In genomic region chr15:90994417-90995311, GRCh38 we compare ENCODE assay signal across 8 cellular contexts. TPM values are rescaled to one million over a fixed set of nuclear protein-coding genes. Genes with fewer than 3 reads are reported as not detected.
DNase-seq lines count a peak whose midpoint lies in the region; FAIRE-seq and TF ChIP-seq lines count a peak whose summit lies in the region.

A gene with protein sequence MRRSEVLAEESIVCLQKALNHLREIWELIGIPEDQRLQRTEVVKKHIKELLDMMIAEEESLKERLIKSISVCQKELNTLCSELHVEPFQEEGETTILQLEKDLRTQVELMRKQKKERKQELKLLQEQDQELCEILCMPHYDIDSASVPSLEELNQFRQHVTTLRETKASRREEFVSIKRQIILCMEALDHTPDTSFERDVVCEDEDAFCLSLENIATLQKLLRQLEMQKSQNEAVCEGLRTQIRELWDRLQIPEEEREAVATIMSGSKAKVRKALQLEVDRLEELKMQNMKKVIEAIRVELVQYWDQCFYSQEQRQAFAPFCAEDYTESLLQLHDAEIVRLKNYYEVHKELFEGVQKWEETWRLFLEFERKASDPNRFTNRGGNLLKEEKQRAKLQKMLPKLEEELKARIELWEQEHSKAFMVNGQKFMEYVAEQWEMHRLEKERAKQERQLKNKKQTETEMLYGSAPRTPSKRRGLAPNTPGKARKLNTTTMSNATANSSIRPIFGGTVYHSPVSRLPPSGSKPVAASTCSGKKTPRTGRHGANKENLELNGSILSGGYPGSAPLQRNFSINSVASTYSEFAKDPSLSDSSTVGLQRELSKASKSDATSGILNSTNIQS (minus strand): TSS chr15:90994535. CDS start chr15:90994417, 118 bp downstream.

- no peaks in the 10 kb centered on the region for H3K27me3 Mint-ChIP-seq in activated naive CD4-positive, alpha-beta T cell treated with anti-CD3 and anti-CD28 coated beads for 36 hours (ENCODE audit: low read depth)

- CTCF ChIA-PET in activated naive CD4-positive, alpha-beta T cell treated with anti-CD3 and anti-CD28 coated beads for 36 hours (lab: Charles Lee): interaction anchor here (0.6 to 1.0 kb wide), 3 partner anchors 37 to 252 kb away, joined by 3 to 4 read pairs (median 3); no protein-coding TSS in a partner anchor

- H3K27ac ChIP-seq in neutrophil: peak within 1 kb of the TSS; percentile 65

- H3K4me1 Mint-ChIP-seq in activated naive CD4-positive, alpha-beta T cell treated with anti-CD3 and anti-CD28 coated beads for 36 hours (ENCODE audit: low read depth): peaks cover 24% of the 10 kb centered on the region

- no peaks in the 10 kb centered on the region for H3K9me3 Mint-ChIP-seq in activated naive CD4-positive, alpha-beta T cell treated with anti-CD3 and anti-CD28 coated beads for 36 hours

- peaks cover 31% of the 10 kb centered on the region for H3K36me3 Mint-ChIP-seq in activated naive CD4-positive, alpha-beta T cell treated with anti-CD3 and anti-CD28 coated beads for 36 hours (ENCODE audit: low read depth)

- peak within 1 kb of the TSS; percentile 98 for H3K27ac Mint-ChIP-seq in activated naive CD4-positive, alpha-beta T cell treated with anti-CD3 and anti-CD28 coated beads for 36 hours

- DNase-seq in GM03348 (ENCODE audit: low spot score) (peak; percentile 100), HFF-Myc (ENCODE audit: extremely low read depth, low read depth) (peak; percentile 84), NAMALWA (ENCODE audit: low spot score) (peak; percentile 97), SK-N-DZ (ENCODE audit: low spot score) (peak; percentile 98), frontal cortex (ENCODE audit: low spot score in 2 of 2) (peak; percentile 99 to 100), superior temporal gyrus (ENCODE audit: extremely low spot score) (peak; percentile 97)
- DNase-seq in activated naive CD4-positive, alpha-beta T cell treated with anti-CD3 and anti-CD28 coated beads for 36 hours: peak; percentile 99

- H3K36me3 ChIP-seq in neutrophil: peaks cover 26% of the 10 kb centered on the region

- peak within 1 kb of the TSS; percentile 100 for H3K4me3 Mint-ChIP-seq in activated naive CD4-positive, alpha-beta T cell treated with anti-CD3 and anti-CD28 coated beads for 36 hours

- peaks cover 12 to 13% of the 10 kb centered on the region in 2 experiments for H3K4me1 ChIP-seq in neutrophil (ENCODE audit: control insufficient read depth in 1 of 2, insufficient read depth in 1 of 2, low read depth in 1 of 2, low read length in 1 of 2)

- H3K27me3 ChIP-seq in neutrophil: no peaks in the 10 kb centered on the region

- H3K9me3 ChIP-seq in neutrophil: no peaks in the 10 kb centered on the region

- TF ChIP-seq CTCF in HFF-Myc (IDR thresholded peaks at IDR 0.05; ENCODE audit: low read depth, low read length, missing control alignments) (no peak), neutrophil (IDR thresholded peaks at IDR 0.05) (peak; percentile 50)

- FAIRE-seq in frontal cortex (lab: Jason Lieb, UNC): no peak

- peak within 1 kb of the TSS; percentile 86 for H3K4me3 ChIP-seq in HFF-Myc (replicated peaks; ENCODE audit: low read depth, low read length)
- peak within 1 kb of the TSS; percentile 84 to 98 for H3K4me3 ChIP-seq in neutrophil (ENCODE audit: low read depth in 1 of 2, low read length in 1 of 2)

- intact Hi-C loops in activated naive CD4-positive, alpha-beta T cell treated with anti-CD3 and anti-CD28 coated beads for 36 hours (cut with micrococcal nuclease): loop anchor here (1.0 kb wide), 5 partner anchors 28 to 91 kb away; partner anchors contain the start of genes MAN2A2, UNC45A and VPS33B

RNA-seq across cellular contexts. Expression of the gene that starts here (rescaled TPM):
- polyA plus RNA-seq in SK-N-DZ (2014; cell fraction: cytosol; rRNA removed): 398 and 437 TPM in 2 replicates
- 650 and 674 TPM in 2 replicates for polyA plus RNA-seq in SK-N-DZ (2014; cell fraction: nucleus; rRNA removed)
- 100 to 1,000 TPM; 173 TPM for total RNA-seq in activated naive CD4-positive, alpha-beta T cell treated with anti-CD3 and anti-CD28 coated beads for 36 hours
- 13.5 TPM for total RNA-seq in frontal cortex

Comparison
In these comparisons a context has a peak if more than half of its experiments do, and no peak if none do; other contexts are left out.
1. Peak in every context shown above with its lines: DNase-seq, H3K4me3 ChIP-seq and H3K27ac ChIP-seq.
2. RNA of the gene that starts here (total RNA-seq): 173 TPM in activated naive CD4-positive, alpha-beta T cell treated with anti-CD3 and anti-CD28 coated beads for 36 hours; 13.5 TPM in frontal cortex (single experiment); every median in the first group is over 10 times any median in the second.